ENCODE assay signal across 18 cellular contexts in the genomic region with DNA sequence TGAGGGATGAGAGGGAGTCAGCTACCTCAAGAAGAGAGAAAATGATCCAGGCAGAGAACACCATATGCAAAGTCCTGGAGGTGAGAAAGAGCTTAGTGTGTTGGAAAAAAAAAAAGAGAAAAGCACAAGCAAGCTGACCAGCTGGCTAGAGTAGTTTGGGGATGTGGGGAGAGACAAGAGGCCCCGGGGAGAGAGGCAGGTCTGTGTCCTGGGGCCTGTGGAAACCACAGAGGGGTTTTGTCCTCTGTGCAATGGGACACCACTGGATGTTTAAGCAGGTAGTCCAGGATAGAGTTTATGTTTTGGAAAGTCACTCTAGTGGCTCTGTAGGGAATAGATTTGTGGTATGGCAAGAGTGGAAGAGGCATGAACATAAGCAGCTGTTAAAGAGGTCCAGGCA. TPM values are rescaled to one million over a fixed set of nuclear protein-coding genes. Genes with fewer than 3 reads are reported as not detected.
A peak's percentile ranks its signal among the peaks of the same experiment; 100 is the strongest.
DNase-seq lines count a peak whose midpoint lies in the region; ATAC-seq and TF ChIP-seq lines count a peak whose summit lies in the region.
"Had no signal": no experiment of that assay in that cellular context is flagged by ENCODE, and none has a peak within 500 bp of the region (broad histone marks: within the 10 kb centered on the region; RNA-seq: fewer than 3 reads in every experiment).

No MANE protein-coding gene starts in this region.

- H3K9ac ChIP-seq in mammary epithelial cell (ENCODE audit: insufficient read depth, low read length), result no peak overlapping the region

- no peak for ATAC-seq in upper lobe of right lung
- ATAC-seq: foreskin keratinocyte had no signal

- H3K27me3 ChIP-seq in breast epithelium (peaks cover 0 to 2% of the 10 kb centered on the region in 2 donors), mammary epithelial cell (ENCODE audit: insufficient read depth, low read length) (no peaks in the 10 kb centered on the region), dorsolateral prefrontal cortex (no peaks in the 10 kb centered on the region), neutrophil (no peaks in the 10 kb centered on the region), upper lobe of right lung (no peaks in the 10 kb centered on the region)

- TF ChIP-seq CTCF in breast epithelium (IDR thresholded peaks at IDR 0.05) (no peak), mammary epithelial cell (conservative IDR thresholded peaks at IDR 0.05 in 1 of 2, IDR thresholded peaks at IDR 0.05 in 1 of 2; ENCODE audit: extremely low read depth in 1 of 2, insufficient read depth in 1 of 2, low read depth in 1 of 2, low read length in 2 of 2) (no peak), dorsolateral prefrontal cortex (IDR thresholded peaks at IDR 0.05 in 54 of 56, conservative IDR thresholded peaks at IDR 0.05 in 2 of 56; ENCODE audit: low read depth in 1 of 56, partially characterized antibody in 56 of 56) (no peak), neutrophil (IDR thresholded peaks at IDR 0.05) (no peak), upper lobe of right lung (IDR thresholded peaks at IDR 0.05) (no peak)

- H3K4me1 ChIP-seq in breast epithelium (peaks cover 0 to 11% of the 10 kb centered on the region in 2 donors), mammary epithelial cell (ENCODE audit: insufficient read depth, low read length) (peaks cover 15% of the 10 kb centered on the region), neutrophil (ENCODE audit: control insufficient read depth in 1 of 2, insufficient read depth in 1 of 2, low read depth in 1 of 2, low read length in 1 of 2) (peaks cover 65 to 71% of the 10 kb centered on the region in 2 experiments), upper lobe of right lung (peaks cover 33% of the 10 kb centered on the region)
- H3K4me1 ChIP-seq: foreskin keratinocyte had no signal

- CTCF ChIA-PET in mammary epithelial cell (lab: Charles Lee; ENCODE audit: low non-redundant PET), result interaction anchor here (0.7 kb wide), 1 partner anchor 112 kb away, joined by 4 read pairs; no protein-coding TSS in a partner anchor

- H4K20me1 ChIP-seq in mammary epithelial cell (ENCODE audit: insufficient read depth, low read length), result no peaks in the 10 kb centered on the region

- H3K27ac ChIP-seq in breast epithelium (peak overlapping the region; percentile 73 to 92), mammary epithelial cell (ENCODE audit: insufficient read depth, low read depth, low read length) (no peak overlapping the region), dorsolateral prefrontal cortex (peak overlapping the region in 51 of 59 donors; percentile 6 to 89 (median 73)), neutrophil (peak overlapping the region; percentile 96), upper lobe of right lung (peak overlapping the region; percentile 20)
- H3K27ac ChIP-seq: foreskin keratinocyte had no signal

- H3K36me3 ChIP-seq in breast epithelium (no peaks in the 10 kb centered on the region), mammary epithelial cell (ENCODE audit: insufficient read depth, low read length) (no peaks in the 10 kb centered on the region), neutrophil (no peaks in the 10 kb centered on the region), upper lobe of right lung (no peaks in the 10 kb centered on the region)

- no TSS peak for BruUV-seq in mammary epithelial cell (replicated peaks; lab: Mats Ljungman, UMichigan)

- H3K9me3 ChIP-seq in breast epithelium (no peaks in the 10 kb centered on the region), mammary epithelial cell (replicated peaks; ENCODE audit: insufficient read depth, low read length) (no peaks in the 10 kb centered on the region), neutrophil (no peaks in the 10 kb centered on the region), upper lobe of right lung (no peaks in the 10 kb centered on the region)

- WGBS in mammary epithelial cell (ENCODE audit: low coverage, missing lambda C conversion rate), result 33% methylated on average over 1 of the region's 1 CpG

- in situ Hi-C loops in mammary epithelial cell (cut with MboI; ENCODE audit: low sequenced_read_pairs in 2 of 2), result loop anchor here in 1 of 2 donors (25.0 kb wide), 1 partner anchor 164 kb away; the partner anchor contains the start of gene PPFIA4

- dilution Hi-C loops in mammary epithelial cell (cut with HindIII; ENCODE audit: low sequenced_read_pairs), result no loop called here

- H3K4me3 ChIP-seq in breast epithelium (no peak overlapping the region), mammary epithelial cell (replicated peaks in 1 of 3; ENCODE audit: insufficient read depth in 1 of 3, low read depth in 2 of 3, low read length in 3 of 3) (no peak overlapping the region), dorsolateral prefrontal cortex (no peak overlapping the region), neutrophil (ENCODE audit: low read depth in 1 of 2, low read length in 1 of 2) (peak overlapping the region in 1 of 2 experiments; percentile 37), upper lobe of right lung (no peak overlapping the region)

- intact Hi-C loops in breast epithelium (cut with DNase I; ENCODE audit: low total_unique reads), result no loop called here
- intact Hi-C loops in mammary epithelial cell (cut with micrococcal nuclease), result no loop called here
- intact Hi-C loops in dorsolateral prefrontal cortex (cut with DNase I), result no loop called here
- intact Hi-C loops in upper lobe of right lung (cut with DNase I), result no loop called here

- no peak overlapping the region for H3K4me2 ChIP-seq in mammary epithelial cell (ENCODE audit: insufficient read depth, low read depth, low read length)

- no peaks in the 10 kb centered on the region for H3K79me2 ChIP-seq in mammary epithelial cell (ENCODE audit: insufficient read depth, low read length)

- TF ChIP-seq POLR2A in breast epithelium (IDR thresholded peaks at IDR 0.05), result no peak

- no peak overlapping the region for H2AFZ ChIP-seq in mammary epithelial cell (ENCODE audit: low read depth, low read length)

- DNase-seq in breast epithelium (ENCODE audit: low spot score in 2 of 2), result no peak
- no peak for DNase-seq in mammary epithelial cell
- DNase-seq in dorsolateral prefrontal cortex, result no peak
- no peak for DNase-seq in upper lobe of right lung
- DNase-seq in 8988T, result no peak
- DNase-seq in NCI-H2227 (lab: John Stamatoyannopoulos, UW; ENCODE audit: unreplicated experiment), result no peak
- DNase-seq in NCI-H1417 treated with DMSO at 0.1 percent for 48 hours (lab: John Stamatoyannopoulos, UW), result no peak
- DNase-seq: activated CD4-positive, CD25-positive, alpha-beta regulatory T cell; activated gamma-delta T cell treated with Interleukin-2 at 50 U/mL for 16 hours; CD4-positive, CD25-positive, alpha-beta regulatory T cell; foreskin keratinocyte; NCI-H1105 treated with DMSO at 0.1 percent for 48 hours; NCI-H748 treated with DMSO at 0.1 percent for 48 hours; OCI-M1 had no signal

RNA-seq across cellular contexts. Expression of gene CHI3L1, which starts 14.4 kb away (rescaled TPM):
- total RNA-seq in breast epithelium, result 100 to 1,000 TPM in 2 of 3 donors, 10 to 100 TPM in 1; 14.2 to 638 (median 426) TPM
- total RNA-seq in mammary epithelial cell, result 10 to 100 TPM in 1 of 2 donors, not detected in 1; 37.0 TPM
- 0.33 TPM for polyA plus RNA-seq in mammary epithelial cell
- not detected for polyA minus RNA-seq in mammary epithelial cell
- total RNA-seq in dorsolateral prefrontal cortex, result 1,000 to 10,000 TPM in 3 of 120 experiments, 100 to 1,000 TPM in 31, 10 to 100 TPM in 86; 17.8 to 1,525 (median 52.6) TPM
- 85.1 TPM for total RNA-seq in upper lobe of right lung
- total RNA-seq: A673; CD4-positive, CD25-positive, alpha-beta regulatory T cell; chondrocyte; foreskin keratinocyte; T-helper 2 cell treated with Interferon-gamma antibody and Interleukin-4, amounts not matched to agents 100 ng/mL and 5 ng/mL, for 36 hours had no signal
- polyA plus RNA-seq: CD4-positive, CD25-positive, alpha-beta regulatory T cell; foreskin keratinocyte had no signal

RNA-seq across cellular contexts. Expression of gene MYBPH, which starts 25.3 kb away (rescaled TPM):
- total RNA-seq in breast epithelium, result under 1 TPM in 1 of 3 donors, not detected in 2; 0.66 TPM
- total RNA-seq in mammary epithelial cell, result not detected
- polyA plus RNA-seq in mammary epithelial cell, result not detected
- polyA minus RNA-seq in mammary epithelial cell, result not detected
- total RNA-seq in dorsolateral prefrontal cortex, result 1 to 10 TPM in 11 of 120 experiments, under 1 TPM in 54, not detected in 55; 0.24 to 4.4 (median 0.48) TPM
- total RNA-seq in upper lobe of right lung, result not detected
- total RNA-seq: A673; CD4-positive, CD25-positive, alpha-beta regulatory T cell; chondrocyte; foreskin keratinocyte; T-helper 2 cell treated with Interferon-gamma antibody and Interleukin-4, amounts not matched to agents 100 ng/mL and 5 ng/mL, for 36 hours had no signal
- polyA plus RNA-seq: CD4-positive, CD25-positive, alpha-beta regulatory T cell; foreskin keratinocyte had no signal

RNA-seq across cellular contexts. Expression of gene CHIT1, which starts 28.6 kb away (rescaled TPM):
- 10 to 100 TPM in 1 of 3 donors, 1 to 10 TPM in 1, not detected in 1; 5.1 to 15.2 TPM for total RNA-seq in breast epithelium
- total RNA-seq in mammary epithelial cell, result under 1 TPM in 1 of 2 donors, not detected in 1; under 0.01 TPM
- not detected for polyA plus RNA-seq in mammary epithelial cell
- polyA minus RNA-seq in mammary epithelial cell, result not detected
- total RNA-seq in dorsolateral prefrontal cortex, result 1 to 10 TPM in 92 of 120 experiments, under 1 TPM in 24, not detected in 4; 0.17 to 6.8 (median 1.6) TPM
- 751 TPM for total RNA-seq in upper lobe of right lung
- total RNA-seq: A673, chondrocyte, foreskin keratinocyte had no signal
- polyA plus RNA-seq: CD4-positive, CD25-positive, alpha-beta regulatory T cell; foreskin keratinocyte had no signal

Comparison
In these comparisons a context has a peak if more than half of its experiments do, and no peak if none do; other contexts are left out.
1. RNA of gene CHIT1, which starts 28.6 kb away (total RNA-seq): 751 TPM in upper lobe of right lung (single experiment); 5.1 to 15.2 TPM in breast epithelium, 0.17 to 6.8 TPM in dorsolateral prefrontal cortex and under 0.01 TPM in mammary epithelial cell; every median in the first group is over 10 times any median in the second.